ENCODE assay signal across 1 cellular context in the genomic region with DNA sequence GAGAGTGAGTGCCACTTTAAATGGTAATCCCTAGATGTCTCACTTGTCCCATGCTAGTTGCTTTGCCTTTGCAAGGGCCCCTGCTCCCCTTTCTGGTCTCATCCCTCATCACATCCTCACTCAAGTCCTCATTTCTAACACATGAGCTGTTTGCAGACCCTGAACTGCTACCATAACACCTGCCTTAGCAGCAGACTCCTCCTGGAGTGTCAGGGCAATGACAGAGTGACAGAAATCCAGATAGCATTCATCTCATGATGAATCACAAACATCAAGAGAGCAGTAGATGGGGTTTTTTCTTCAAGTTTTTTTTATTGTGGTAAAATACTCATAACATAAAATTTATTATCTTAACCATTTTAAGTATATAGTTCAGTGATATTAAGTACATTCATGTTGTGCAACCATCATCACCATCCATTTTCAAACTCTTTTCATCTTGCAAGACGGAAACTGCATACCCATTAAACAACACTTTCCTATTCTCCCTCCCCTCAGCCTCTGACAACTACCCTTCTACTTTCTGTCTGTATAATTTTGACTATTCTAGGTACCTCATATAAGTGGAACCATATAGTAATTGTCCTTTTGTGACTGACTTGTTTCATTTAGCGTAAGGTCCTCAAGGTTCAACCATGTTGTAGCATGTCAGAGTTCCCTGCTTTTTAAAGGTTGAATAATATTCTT.
TF ChIP-seq lines count a peak whose summit lies in the region.

No MANE protein-coding gene starts in this region.

TF ChIP-seq in endothelial cell of umbilical vein, 7 proteins besides CTCF, POLR2A, EP300 and RAD21:
- TF ChIP-seq EZH2 (IDR thresholded peaks at IDR 0.05; ENCODE audit: borderline replicate concordance, low read depth, low read length, severe bottlenecking) (no peak), JUN (IDR thresholded peaks at IDR 0.05; ENCODE audit: borderline replicate concordance, insufficient read depth, insufficient read length, low read depth) (no peak), POLR2AphosphoS5 (IDR thresholded peaks at IDR 0.05; ENCODE audit: insufficient read depth, low read depth, low read length) (no peak), FOS (IDR thresholded peaks at IDR 0.05; ENCODE audit: borderline replicate concordance, insufficient read depth, low read length) (no peak), GATA2 (IDR thresholded peaks at IDR 0.05; ENCODE audit: insufficient read depth, insufficient read length, low read depth, low read length) (no peak), MYC (IDR thresholded peaks at IDR 0.05; ENCODE audit: low read depth, low read length) (no peak)
- TF ChIP-seq, protein P1, sequence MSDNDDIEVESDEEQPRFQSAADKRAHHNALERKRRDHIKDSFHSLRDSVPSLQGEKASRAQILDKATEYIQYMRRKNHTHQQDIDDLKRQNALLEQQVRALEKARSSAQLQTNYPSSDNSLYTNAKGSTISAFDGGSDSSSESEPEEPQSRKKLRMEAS (IDR thresholded peaks at IDR 0.05; ENCODE audit: insufficient read depth, insufficient read length) = no peak
